In genomic region chr5:5306696-5307095, GRCh38 we compare ENCODE assay signal across 1 cellular context.
TF ChIP-seq lines count a peak whose summit lies in the region.

No MANE protein-coding gene starts in this region.

TF ChIP-seq in HCT116, 20 proteins besides CTCF, POLR2A, EP300 and RAD21 (continued from another document):
- TF ChIP-seq ZBTB33 (IDR thresholded peaks at IDR 0.05; ENCODE audit: extremely low read depth, insufficient replicate concordance, low read length), result no peak
- TF ChIP-seq TCF7L2 (IDR thresholded peaks at IDR 0.05; ENCODE audit: borderline replicate concordance, extremely low read depth, insufficient read depth, insufficient read length), result no peak
- no peak for TF ChIP-seq POLR2AphosphoS5 (IDR thresholded peaks at IDR 0.05; ENCODE audit: low read depth, low read length)
- TF ChIP-seq CBX3 (IDR thresholded peaks at IDR 0.05; ENCODE audit: low read depth), result no peak
- no peak for TF ChIP-seq ATF3 (IDR thresholded peaks at IDR 0.05)
- TF ChIP-seq JUND (IDR thresholded peaks at IDR 0.05), result no peak
